8 cellular contexts compared by ENCODE assay signal in the genomic region with DNA sequence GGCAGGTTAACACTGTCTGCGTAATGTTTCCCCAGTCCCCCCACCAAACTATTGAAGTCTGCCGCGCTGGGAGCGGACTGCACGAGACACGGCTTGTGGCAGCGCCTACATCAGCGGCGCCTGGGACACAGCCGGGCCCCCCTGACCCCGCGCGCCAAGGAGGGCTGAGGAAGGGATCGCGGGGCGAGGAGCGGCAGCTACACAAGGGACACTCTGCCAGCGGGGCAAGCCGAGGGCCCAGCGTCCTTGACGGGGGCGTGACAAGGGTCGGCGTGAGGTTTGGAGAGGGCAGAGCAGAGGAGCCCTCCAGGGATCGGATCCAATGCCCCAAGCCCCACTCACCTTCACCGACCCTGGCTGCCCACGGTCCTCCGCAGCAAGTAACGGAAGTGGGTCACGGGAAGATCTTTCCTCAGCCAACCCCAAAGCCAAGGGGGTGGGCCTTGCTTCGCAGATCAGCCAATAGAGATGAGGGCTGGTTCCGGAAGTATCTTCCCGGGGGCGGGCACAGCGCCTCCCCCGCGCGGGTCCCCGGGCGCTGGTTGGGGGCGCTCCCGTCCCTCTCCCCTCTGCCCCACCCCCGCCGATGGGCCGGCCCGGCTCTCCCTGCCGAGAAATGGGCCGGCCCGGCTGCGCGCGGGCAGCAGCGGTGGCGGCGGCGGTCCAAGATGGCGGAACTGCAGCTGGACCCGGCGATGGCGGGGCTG. TPM values are rescaled to one million over a fixed set of nuclear protein-coding genes. Genes with fewer than 3 reads are reported as not detected.
DNase-seq lines count a peak whose midpoint lies in the region; ATAC-seq and TF ChIP-seq lines count a peak whose summit lies in the region.

A gene (minus strand): TSS at position 387 of the 707 bp plus-strand sequence. CDS start 4,319 bp downstream, outside the sequence.
A gene with protein sequence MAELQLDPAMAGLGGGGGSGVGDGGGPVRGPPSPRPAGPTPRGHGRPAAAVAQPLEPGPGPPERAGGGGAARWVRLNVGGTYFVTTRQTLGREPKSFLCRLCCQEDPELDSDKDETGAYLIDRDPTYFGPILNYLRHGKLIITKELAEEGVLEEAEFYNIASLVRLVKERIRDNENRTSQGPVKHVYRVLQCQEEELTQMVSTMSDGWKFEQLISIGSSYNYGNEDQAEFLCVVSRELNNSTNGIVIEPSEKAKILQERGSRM (plus strand): TSS at position 643 of the 707 bp plus-strand sequence. CDS start 26 bp downstream, at position 669.

- H3K4me1 Mint-ChIP-seq in activated naive CD4-positive, alpha-beta T cell treated with anti-CD3 and anti-CD28 coated beads, Interleukin-2, amount 50 U/mL, for 24 hours: peaks cover 51% of the 10 kb centered on the region

- peaks cover 14% of the 10 kb centered on the region for H3F3A ChIP-seq in SK-N-SH (replicated peaks; ENCODE audit: insufficient read depth)

- ATAC-seq in HG02571 (IDR thresholded peaks at IDR 0.05; ENCODE audit: unreplicated experiment): peak; percentile 96

- H3K4me1 ChIP-seq in SK-N-SH (ENCODE audit: control insufficient read depth in 1 of 2, insufficient read depth in 2 of 2, low read depth in 1 of 2, low read length in 1 of 2): peaks cover 7 to 15% of the 10 kb centered on the region in 2 experiments; a peak in 2 of 4 replicates

- H3K9me3 ChIP-seq in SK-N-SH: no peaks in the 10 kb centered on the region

- TF ChIP-seq CTCF in SK-N-SH (IDR thresholded peaks at IDR 0.05): no peak

- no peak; a peak in 1 of 4 replicates for TF ChIP-seq EP300 in SK-N-SH (IDR thresholded peaks at IDR 0.05; ENCODE audit: borderline replicate concordance in 1 of 2, low read depth in 1 of 2, low read length in 1 of 2)

- H3K9me3 Mint-ChIP-seq in activated naive CD4-positive, alpha-beta T cell treated with anti-CD3 and anti-CD28 coated beads, Interleukin-2, amount 50 U/mL, for 24 hours: no peaks in the 10 kb centered on the region

- peak within 1 kb of the TSS; percentile 90 to 92 for H3K27ac ChIP-seq in SK-N-SH (ENCODE audit: low read depth in 2 of 2, low read length in 1 of 2)
- peak within 1 kb of the TSS; percentile 91 for H3K27ac ChIP-seq in temporal lobe (ENCODE audit: low read depth, low read length)

- no peak for TF ChIP-seq RAD21 in SK-N-SH (IDR thresholded peaks at IDR 0.05; ENCODE audit: low read length)

- peaks cover 80% of the 10 kb centered on the region for H3K79me2 ChIP-seq in SK-N-SH (ENCODE audit: insufficient read depth)

- POLR2A ChIA-PET in SK-N-SH (lab: Yijun Ruan, JAX): interaction anchor here (0.5 to 2.2 kb wide), 8 partner anchors 12 to 85 kb away, joined by 3 to 8 read pairs (median 4); a partner anchor contains a TSS

- H4K20me1 ChIP-seq in SK-N-SH (ENCODE audit: insufficient read depth): no peaks in the 10 kb centered on the region

- peak within 1 kb of the TSS; percentile 99 for H3K4me2 ChIP-seq in SK-N-SH

- H3K4me3 ChIP-seq in SK-N-SH (ENCODE audit: low read depth in 2 of 2, low read length in 1 of 2): peak within 1 kb of the TSS; percentile 92 to 97

- H2AFZ ChIP-seq in SK-N-SH (ENCODE audit: low read depth): peak within 1 kb of the TSS; percentile 83

- peak within 1 kb of the TSS; percentile 97 for H3K27ac Mint-ChIP-seq in activated naive CD4-positive, alpha-beta T cell treated with anti-CD3 and anti-CD28 coated beads, Interleukin-2, amount 50 U/mL, for 24 hours

- WGBS in SK-N-SH (ENCODE audit: low lambda C conversion rate): 2% methylated on average over 52 of the region's 60 CpGs

- no peaks in the 10 kb centered on the region for H3K27me3 Mint-ChIP-seq in activated naive CD4-positive, alpha-beta T cell treated with anti-CD3 and anti-CD28 coated beads, Interleukin-2, amount 50 U/mL, for 24 hours

- H3K4me3 Mint-ChIP-seq in activated naive CD4-positive, alpha-beta T cell treated with anti-CD3 and anti-CD28 coated beads, Interleukin-2, amount 50 U/mL, for 24 hours: peak within 1 kb of the TSS; percentile 98

- DNase-seq in GM04504 (ENCODE audit: low read depth) (peak; percentile 94), NCI-H1048 (lab: John Stamatoyannopoulos, UW) (peak; percentile 92), SK-N-SH (peak; percentile 100), globus pallidus (ENCODE audit: low spot score) (peak; percentile 97), occipital lobe (lab: John Stamatoyannopoulos, UW) (peak; percentile 98)

- no peaks in the 10 kb centered on the region for H3K9me2 ChIP-seq in SK-N-SH

- no peaks in the 10 kb centered on the region for H3K27me3 ChIP-seq in SK-N-SH (ENCODE audit: insufficient read depth)

- H3K36me3 ChIP-seq in SK-N-SH (replicated peaks in 1 of 2; ENCODE audit: control insufficient read depth in 1 of 2, insufficient read depth in 2 of 2, low read length in 1 of 2): peaks cover 21 to 26% of the 10 kb centered on the region in 2 experiments

- no peaks in the 10 kb centered on the region for H3K36me3 Mint-ChIP-seq in activated naive CD4-positive, alpha-beta T cell treated with anti-CD3 and anti-CD28 coated beads, Interleukin-2, amount 50 U/mL, for 24 hours

- CTCF ChIA-PET in SK-N-SH (lab: Yijun Ruan, JAX): interaction anchor here (0.6 to 3.1 kb wide), 9 partner anchors 17 to 225 kb away, joined by 3 to 19 read pairs (median 7); a partner anchor contains a TSS

- peak within 1 kb of the TSS; percentile 94 for H3K9ac ChIP-seq in SK-N-SH

TF ChIP-seq in SK-N-SH, 30 proteins besides CTCF, POLR2A, EP300 and RAD21:
- TF ChIP-seq TCF12 (IDR thresholded peaks at IDR 0.05) (no peak), GABPA (IDR thresholded peaks at IDR 0.05; ENCODE audit: low read depth) (peak; percentile 95), ELF1 (IDR thresholded peaks at IDR 0.05) (peak; percentile 84), RCOR1 (IDR thresholded peaks at IDR 0.05; ENCODE audit: low read length) (no peak; the same call in 1 of the 2 replicates), RXRA (IDR thresholded peaks at IDR 0.05; ENCODE audit: borderline replicate concordance, low read depth) (no peak), POLR2AphosphoS5 (IDR thresholded peaks at IDR 0.05; ENCODE audit: low read depth, low read length) (peak; percentile 98), MXI1 (IDR thresholded peaks at IDR 0.05; ENCODE audit: low read depth, low read length) (peak; percentile 74), TEAD4 (IDR thresholded peaks at IDR 0.05; ENCODE audit: borderline replicate concordance, insufficient read depth) (no peak), NRF1 (IDR thresholded peaks at IDR 0.05; ENCODE audit: low read depth, low read length) (peak; percentile 59), TAF1 (IDR thresholded peaks at IDR 0.05; ENCODE audit: borderline replicate concordance, low read depth, low read length) (peak; percentile 85), SIN3A (IDR thresholded peaks at IDR 0.05; ENCODE audit: borderline replicate concordance, low read depth, low read length) (peak; percentile 36; the same call in 1 of the 2 replicates), JUND (IDR thresholded peaks at IDR 0.05) (no peak), CHD2 (IDR thresholded peaks at IDR 0.05; ENCODE audit: low read length, partially characterized antibody) (peak; percentile 97), YY1 (IDR thresholded peaks at IDR 0.05; ENCODE audit: low read depth) (peak; percentile 89)
- TF ChIP-seq, protein P1, sequence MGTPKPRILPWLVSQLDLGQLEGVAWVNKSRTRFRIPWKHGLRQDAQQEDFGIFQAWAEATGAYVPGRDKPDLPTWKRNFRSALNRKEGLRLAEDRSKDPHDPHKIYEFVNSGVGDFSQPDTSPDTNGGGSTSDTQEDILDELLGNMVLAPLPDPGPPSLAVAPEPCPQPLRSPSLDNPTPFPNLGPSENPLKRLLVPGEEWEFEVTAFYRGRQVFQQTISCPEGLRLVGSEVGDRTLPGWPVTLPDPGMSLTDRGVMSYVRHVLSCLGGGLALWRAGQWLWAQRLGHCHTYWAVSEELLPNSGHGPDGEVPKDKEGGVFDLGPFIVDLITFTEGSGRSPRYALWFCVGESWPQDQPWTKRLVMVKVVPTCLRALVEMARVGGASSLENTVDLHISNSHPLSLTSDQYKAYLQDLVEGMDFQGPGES (IDR thresholded peaks at IDR 0.05; ENCODE audit: low read depth, low read length): peak; percentile 83
- TF ChIP-seq, protein P2, sequence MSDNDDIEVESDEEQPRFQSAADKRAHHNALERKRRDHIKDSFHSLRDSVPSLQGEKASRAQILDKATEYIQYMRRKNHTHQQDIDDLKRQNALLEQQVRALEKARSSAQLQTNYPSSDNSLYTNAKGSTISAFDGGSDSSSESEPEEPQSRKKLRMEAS (IDR thresholded peaks at IDR 0.05; ENCODE audit: low read depth): peak; percentile 3; the same call in 1 of the 2 replicates
- TF ChIP-seq, protein P3, sequence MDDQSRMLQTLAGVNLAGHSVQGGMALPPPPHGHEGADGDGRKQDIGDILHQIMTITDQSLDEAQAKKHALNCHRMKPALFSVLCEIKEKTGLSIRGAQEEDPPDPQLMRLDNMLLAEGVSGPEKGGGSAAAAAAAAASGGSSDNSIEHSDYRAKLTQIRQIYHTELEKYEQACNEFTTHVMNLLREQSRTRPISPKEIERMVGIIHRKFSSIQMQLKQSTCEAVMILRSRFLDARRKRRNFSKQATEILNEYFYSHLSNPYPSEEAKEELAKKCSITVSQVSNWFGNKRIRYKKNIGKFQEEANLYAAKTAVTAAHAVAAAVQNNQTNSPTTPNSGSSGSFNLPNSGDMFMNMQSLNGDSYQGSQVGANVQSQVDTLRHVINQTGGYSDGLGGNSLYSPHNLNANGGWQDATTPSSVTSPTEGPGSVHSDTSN (IDR thresholded peaks at IDR 0.05): peak; percentile 97

RNA-seq across cellular contexts. Expression of the first gene that starts in this region (rescaled TPM):
- polyA plus RNA-seq in SK-N-SH (2012; rRNA removed): 354 and 454 TPM in 2 replicates
- 479 and 520 TPM in 2 replicates for polyA plus RNA-seq in SK-N-SH (2012; cell fraction: cytosol; rRNA removed)
- 154 and 185 TPM in 2 replicates for polyA plus RNA-seq in SK-N-SH (2012; cell fraction: nucleus; rRNA removed)
- 100 TPM for total RNA-seq in occipital lobe
- 75.0 TPM for total RNA-seq in temporal lobe

RNA-seq across cellular contexts. Expression of the second gene that starts in this region (rescaled TPM):
- 27.5 and 34.2 TPM in 2 replicates for polyA plus RNA-seq in SK-N-SH (2012; rRNA removed)
- 22.2 and 28.7 TPM in 2 replicates for polyA plus RNA-seq in SK-N-SH (2012; cell fraction: cytosol; rRNA removed)
- polyA plus RNA-seq in SK-N-SH (2012; cell fraction: nucleus; rRNA removed): 25.7 and 26.5 TPM in 2 replicates
- total RNA-seq in occipital lobe (30.4 TPM), temporal lobe (29.7 TPM)

Comparison
In these comparisons a context has a peak if more than half of its experiments do, and no peak if none do; other contexts are left out.
1. Peak in every context shown above with its lines: DNase-seq, ATAC-seq, H3K4me3 ChIP-seq and H3K27ac ChIP-seq.